In the genomic region with DNA sequence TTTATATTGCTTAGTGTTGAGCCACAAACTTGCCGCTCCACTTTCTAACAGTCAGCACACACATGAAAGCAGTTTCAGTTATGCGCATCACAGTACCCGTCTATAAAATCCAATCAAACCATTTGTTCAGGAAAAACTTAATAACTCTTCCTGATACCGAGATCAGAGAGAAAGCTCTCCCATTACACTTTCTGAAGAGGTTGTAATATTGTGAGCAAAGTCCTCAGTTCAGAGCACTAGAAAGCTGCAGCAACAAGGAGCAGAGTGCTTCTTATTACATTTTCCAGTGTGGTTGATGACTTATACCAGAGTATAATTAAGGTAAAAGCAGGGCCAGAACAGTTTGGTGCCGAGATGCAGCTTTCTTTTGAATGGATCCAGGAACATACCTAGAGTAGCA, we compare ENCODE assay signal across 25 cellular contexts.
"Had no signal": no experiment of that assay in that cellular context is flagged by ENCODE, and none has a peak within 500 bp of the region (broad histone marks: within the 10 kb centered on the region; RNA-seq: fewer than 3 reads in every experiment).

No MANE protein-coding gene starts in this region.

- H3K4me3 ChIP-seq: esophagus muscularis mucosa, gastroesophageal sphincter, heart right ventricle, ovary, psoas muscle, sigmoid colon, thoracic aorta, tibial nerve, vagina had no signal

- ATAC-seq: foreskin keratinocyte; gastroesophageal sphincter; heart right ventricle; naive thymus-derived CD8-positive, alpha-beta T cell; psoas muscle; right cardiac atrium; stimulated activated naive B cell treated with anti-CD40 and anti-IgM and Interleukin-4, amounts not matched to agents 10 μg/mL and 1 μg/mL and 100 μg/mL, for 72 hours had no signal

- H3K9me3 ChIP-seq: ovary, psoas muscle, sigmoid colon, thoracic aorta, tibial nerve, vagina had no signal

- H3K36me3 ChIP-seq: esophagus muscularis mucosa, gastroesophageal sphincter, heart right ventricle, ovary, sigmoid colon, thoracic aorta, tibial nerve, vagina had no signal

- H3K4me1 ChIP-seq: psoas muscle had no signal

- DNase-seq: cortex of kidney; effector CD8-positive, alpha-beta T cell; foreskin keratinocyte; heart right ventricle; hypothalamus; immature natural killer cell; islet precursor cell; kidney glomerular epithelial cell; mesenchymal stem cell; naive thymus-derived CD8-positive, alpha-beta T cell; nephron progenitor cell; occipital lobe; ovary; posterior cingulate gyrus; psoas muscle; right cardiac atrium; sigmoid colon; stimulated activated CD4-positive, alpha-beta T cell treated with anti-CD3 and anti-CD28 coated beads, Interleukin-15, amount 100 ng/mL, for 24 hours; stimulated activated CD4-positive, alpha-beta T cell treated with anti-CD3 and anti-CD28 coated beads, Interleukin-2, amount 100 ng/mL, for 48 hours; stimulated activated naive B cell treated with anti-CD40 and anti-IgM and Interleukin-4, amounts not matched to agents 10 μg/mL and 1 μg/mL and 100 μg/mL, for 72 hours had no signal

- H3K27ac ChIP-seq: esophagus muscularis mucosa, foreskin keratinocyte, gastroesophageal sphincter, heart right ventricle, ovary, psoas muscle, sigmoid colon, thoracic aorta, tibial nerve, vagina had no signal

- H3K27me3 ChIP-seq: esophagus muscularis mucosa, foreskin keratinocyte, gastroesophageal sphincter, heart right ventricle, ovary, sigmoid colon, tibial nerve, vagina had no signal
